In the genomic region with DNA sequence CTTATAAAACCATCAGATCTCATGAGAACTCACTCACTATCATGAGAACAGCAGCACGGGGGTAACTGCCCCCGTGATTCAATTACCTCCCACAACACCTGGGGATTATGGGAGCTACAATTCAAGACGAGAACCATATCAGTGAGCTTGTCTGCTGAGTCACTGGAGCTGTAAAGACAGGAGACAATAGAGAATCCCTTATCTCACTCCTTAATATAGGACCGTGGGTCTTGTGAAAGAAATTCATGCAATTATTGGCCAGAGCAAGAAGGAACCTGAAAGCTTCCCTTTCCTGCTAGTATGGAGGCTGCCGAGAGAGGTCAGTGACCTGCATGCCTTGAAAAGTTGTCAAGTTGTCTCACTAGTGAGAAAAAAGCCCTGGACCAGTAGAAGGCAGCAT, we compare ENCODE assay signal across 1 cellular context.
TF ChIP-seq lines count a peak whose summit lies in the region.

No MANE protein-coding gene starts in this region.

TF ChIP-seq in H1, 55 proteins besides CTCF, POLR2A, EP300 and RAD21:
- TF ChIP-seq, protein P1, sequence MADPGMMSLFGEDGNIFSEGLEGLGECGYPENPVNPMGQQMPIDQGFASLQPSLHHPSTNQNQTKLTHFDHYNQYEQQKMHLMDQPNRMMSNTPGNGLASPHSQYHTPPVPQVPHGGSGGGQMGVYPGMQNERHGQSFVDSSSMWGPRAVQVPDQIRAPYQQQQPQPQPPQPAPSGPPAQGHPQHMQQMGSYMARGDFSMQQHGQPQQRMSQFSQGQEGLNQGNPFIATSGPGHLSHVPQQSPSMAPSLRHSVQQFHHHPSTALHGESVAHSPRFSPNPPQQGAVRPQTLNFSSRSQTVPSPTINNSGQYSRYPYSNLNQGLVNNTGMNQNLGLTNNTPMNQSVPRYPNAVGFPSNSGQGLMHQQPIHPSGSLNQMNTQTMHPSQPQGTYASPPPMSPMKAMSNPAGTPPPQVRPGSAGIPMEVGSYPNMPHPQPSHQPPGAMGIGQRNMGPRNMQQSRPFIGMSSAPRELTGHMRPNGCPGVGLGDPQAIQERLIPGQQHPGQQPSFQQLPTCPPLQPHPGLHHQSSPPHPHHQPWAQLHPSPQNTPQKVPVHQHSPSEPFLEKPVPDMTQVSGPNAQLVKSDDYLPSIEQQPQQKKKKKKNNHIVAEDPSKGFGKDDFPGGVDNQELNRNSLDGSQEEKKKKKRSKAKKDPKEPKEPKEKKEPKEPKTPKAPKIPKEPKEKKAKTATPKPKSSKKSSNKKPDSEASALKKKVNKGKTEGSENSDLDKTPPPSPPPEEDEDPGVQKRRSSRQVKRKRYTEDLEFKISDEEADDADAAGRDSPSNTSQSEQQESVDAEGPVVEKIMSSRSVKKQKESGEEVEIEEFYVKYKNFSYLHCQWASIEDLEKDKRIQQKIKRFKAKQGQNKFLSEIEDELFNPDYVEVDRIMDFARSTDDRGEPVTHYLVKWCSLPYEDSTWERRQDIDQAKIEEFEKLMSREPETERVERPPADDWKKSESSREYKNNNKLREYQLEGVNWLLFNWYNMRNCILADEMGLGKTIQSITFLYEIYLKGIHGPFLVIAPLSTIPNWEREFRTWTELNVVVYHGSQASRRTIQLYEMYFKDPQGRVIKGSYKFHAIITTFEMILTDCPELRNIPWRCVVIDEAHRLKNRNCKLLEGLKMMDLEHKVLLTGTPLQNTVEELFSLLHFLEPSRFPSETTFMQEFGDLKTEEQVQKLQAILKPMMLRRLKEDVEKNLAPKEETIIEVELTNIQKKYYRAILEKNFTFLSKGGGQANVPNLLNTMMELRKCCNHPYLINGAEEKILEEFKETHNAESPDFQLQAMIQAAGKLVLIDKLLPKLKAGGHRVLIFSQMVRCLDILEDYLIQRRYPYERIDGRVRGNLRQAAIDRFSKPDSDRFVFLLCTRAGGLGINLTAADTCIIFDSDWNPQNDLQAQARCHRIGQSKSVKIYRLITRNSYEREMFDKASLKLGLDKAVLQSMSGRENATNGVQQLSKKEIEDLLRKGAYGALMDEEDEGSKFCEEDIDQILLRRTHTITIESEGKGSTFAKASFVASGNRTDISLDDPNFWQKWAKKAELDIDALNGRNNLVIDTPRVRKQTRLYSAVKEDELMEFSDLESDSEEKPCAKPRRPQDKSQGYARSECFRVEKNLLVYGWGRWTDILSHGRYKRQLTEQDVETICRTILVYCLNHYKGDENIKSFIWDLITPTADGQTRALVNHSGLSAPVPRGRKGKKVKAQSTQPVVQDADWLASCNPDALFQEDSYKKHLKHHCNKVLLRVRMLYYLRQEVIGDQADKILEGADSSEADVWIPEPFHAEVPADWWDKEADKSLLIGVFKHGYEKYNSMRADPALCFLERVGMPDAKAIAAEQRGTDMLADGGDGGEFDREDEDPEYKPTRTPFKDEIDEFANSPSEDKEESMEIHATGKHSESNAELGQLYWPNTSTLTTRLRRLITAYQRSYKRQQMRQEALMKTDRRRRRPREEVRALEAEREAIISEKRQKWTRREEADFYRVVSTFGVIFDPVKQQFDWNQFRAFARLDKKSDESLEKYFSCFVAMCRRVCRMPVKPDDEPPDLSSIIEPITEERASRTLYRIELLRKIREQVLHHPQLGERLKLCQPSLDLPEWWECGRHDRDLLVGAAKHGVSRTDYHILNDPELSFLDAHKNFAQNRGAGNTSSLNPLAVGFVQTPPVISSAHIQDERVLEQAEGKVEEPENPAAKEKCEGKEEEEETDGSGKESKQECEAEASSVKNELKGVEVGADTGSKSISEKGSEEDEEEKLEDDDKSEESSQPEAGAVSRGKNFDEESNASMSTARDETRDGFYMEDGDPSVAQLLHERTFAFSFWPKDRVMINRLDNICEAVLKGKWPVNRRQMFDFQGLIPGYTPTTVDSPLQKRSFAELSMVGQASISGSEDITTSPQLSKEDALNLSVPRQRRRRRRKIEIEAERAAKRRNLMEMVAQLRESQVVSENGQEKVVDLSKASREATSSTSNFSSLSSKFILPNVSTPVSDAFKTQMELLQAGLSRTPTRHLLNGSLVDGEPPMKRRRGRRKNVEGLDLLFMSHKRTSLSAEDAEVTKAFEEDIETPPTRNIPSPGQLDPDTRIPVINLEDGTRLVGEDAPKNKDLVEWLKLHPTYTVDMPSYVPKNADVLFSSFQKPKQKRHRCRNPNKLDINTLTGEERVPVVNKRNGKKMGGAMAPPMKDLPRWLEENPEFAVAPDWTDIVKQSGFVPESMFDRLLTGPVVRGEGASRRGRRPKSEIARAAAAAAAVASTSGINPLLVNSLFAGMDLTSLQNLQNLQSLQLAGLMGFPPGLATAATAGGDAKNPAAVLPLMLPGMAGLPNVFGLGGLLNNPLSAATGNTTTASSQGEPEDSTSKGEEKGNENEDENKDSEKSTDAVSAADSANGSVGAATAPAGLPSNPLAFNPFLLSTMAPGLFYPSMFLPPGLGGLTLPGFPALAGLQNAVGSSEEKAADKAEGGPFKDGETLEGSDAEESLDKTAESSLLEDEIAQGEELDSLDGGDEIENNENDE (IDR thresholded peaks at IDR 0.05; ENCODE audit: insufficient replicate concordance, low read length) = no peak
